3 cellular contexts compared by ENCODE assay signal in the genomic region with DNA sequence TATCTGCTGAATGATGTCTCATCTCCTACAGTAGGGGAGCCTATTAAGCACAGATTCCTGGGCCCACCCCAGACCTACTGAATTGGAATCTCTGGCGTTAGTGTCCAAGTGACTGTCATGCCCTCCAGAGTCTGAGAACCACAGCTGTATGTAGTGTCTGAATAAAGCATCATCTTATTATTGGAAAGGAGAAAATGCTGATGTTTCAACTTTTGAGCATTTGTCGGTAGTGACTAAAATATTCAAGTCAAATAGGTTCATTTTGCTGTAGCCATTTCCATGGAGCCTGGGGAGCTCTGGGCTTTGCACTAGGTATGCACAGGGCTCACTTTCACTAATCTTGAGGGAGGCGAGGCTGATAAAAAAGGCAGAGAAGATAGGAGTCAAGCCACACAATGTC.
TF ChIP-seq lines count a peak whose summit lies in the region.

No MANE protein-coding gene starts in this region.

TF ChIP-seq in IMR-90, 13 proteins besides CTCF, POLR2A, EP300 and RAD21:
- TF ChIP-seq NFE2L2 (IDR thresholded peaks at IDR 0.05; ENCODE audit: low read depth, low read length), result no peak
- no peak for TF ChIP-seq MAZ (IDR thresholded peaks at IDR 0.05; ENCODE audit: borderline replicate concordance, low read depth, low read length)
- peak; percentile 43; the same call in 1 of the 2 replicates for TF ChIP-seq MAFK (IDR thresholded peaks at IDR 0.05; ENCODE audit: low read depth, low read length)
- no peak for TF ChIP-seq RFX5 (IDR thresholded peaks at IDR 0.05; ENCODE audit: low read depth, low read length)
- TF ChIP-seq CHD1 (IDR thresholded peaks at IDR 0.05; ENCODE audit: low read depth, low read length), result no peak

TF ChIP-seq in K562, 482 proteins besides CTCF, POLR2A, EP300 and RAD21:
- no peak for TF ChIP-seq ZFP91 (CRISPR knock-in tag; IDR thresholded peaks at IDR 0.05)
- no peak for TF ChIP-seq MEF2A (IDR thresholded peaks at IDR 0.05; ENCODE audit: control insufficient read depth, low read depth, low read length)
- no peak for TF ChIP-seq PCBP2 (IDR thresholded peaks at IDR 0.05; ENCODE audit: low read depth, low read length, poor library complexity, severe bottlenecking)
- no peak for TF ChIP-seq RHOXF2B (CRISPR knock-in tag; conservative IDR thresholded peaks at IDR 0.05)
- TF ChIP-seq CREM (IDR thresholded peaks at IDR 0.05; ENCODE audit: low read depth), result no peak
- TF ChIP-seq PRMT5 (CRISPR knock-in tag; IDR thresholded peaks at IDR 0.05), result no peak
- no peak for TF ChIP-seq PTTG1 (tag; IDR thresholded peaks at IDR 0.05; ENCODE audit: low read depth)
- TF ChIP-seq C11orf30 (IDR thresholded peaks at IDR 0.05; ENCODE audit: low read depth), result peak; percentile 83
- TF ChIP-seq TBP (optimal IDR thresholded peaks at IDR 0.05; ENCODE audit: low read depth, low read length), result no peak
- no peak for TF ChIP-seq CHD4 (IDR thresholded peaks at IDR 0.05; ENCODE audit: insufficient read depth, insufficient replicate concordance, low read depth, low read length, poor library complexity, severe bottlenecking)
- TF ChIP-seq TEAD1 (CRISPR knock-in tag; IDR thresholded peaks at IDR 0.05), result no peak
- TF ChIP-seq SAP30 (IDR thresholded peaks at IDR 0.05; ENCODE audit: borderline replicate concordance, insufficient read depth, low read depth, low read length, poor library complexity, severe bottlenecking), result no peak
- TF ChIP-seq PTRF (tag; IDR thresholded peaks at IDR 0.05), result no peak
- TF ChIP-seq ZNF766 (CRISPR knock-in tag; conservative IDR thresholded peaks at IDR 0.05), result no peak
- TF ChIP-seq MAFK (IDR thresholded peaks at IDR 0.05; ENCODE audit: low read length), result peak; percentile 43; the same call in 1 of the 2 replicates
- no peak for TF ChIP-seq HIVEP1 (CRISPR knock-in tag; IDR thresholded peaks at IDR 0.05)
- no peak for TF ChIP-seq FOXJ3 (CRISPR knock-in tag; IDR thresholded peaks at IDR 0.05)
- TF ChIP-seq, protein P1, sequence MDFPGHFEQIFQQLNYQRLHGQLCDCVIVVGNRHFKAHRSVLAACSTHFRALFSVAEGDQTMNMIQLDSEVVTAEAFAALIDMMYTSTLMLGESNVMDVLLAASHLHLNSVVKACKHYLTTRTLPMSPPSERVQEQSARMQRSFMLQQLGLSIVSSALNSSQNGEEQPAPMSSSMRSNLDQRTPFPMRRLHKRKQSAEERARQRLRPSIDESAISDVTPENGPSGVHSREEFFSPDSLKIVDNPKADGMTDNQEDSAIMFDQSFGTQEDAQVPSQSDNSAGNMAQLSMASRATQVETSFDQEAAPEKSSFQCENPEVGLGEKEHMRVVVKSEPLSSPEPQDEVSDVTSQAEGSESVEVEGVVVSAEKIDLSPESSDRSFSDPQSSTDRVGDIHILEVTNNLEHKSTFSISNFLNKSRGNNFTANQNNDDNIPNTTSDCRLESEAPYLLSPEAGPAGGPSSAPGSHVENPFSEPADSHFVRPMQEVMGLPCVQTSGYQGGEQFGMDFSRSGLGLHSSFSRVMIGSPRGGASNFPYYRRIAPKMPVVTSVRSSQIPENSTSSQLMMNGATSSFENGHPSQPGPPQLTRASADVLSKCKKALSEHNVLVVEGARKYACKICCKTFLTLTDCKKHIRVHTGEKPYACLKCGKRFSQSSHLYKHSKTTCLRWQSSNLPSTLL (IDR thresholded peaks at IDR 0.05), result no peak
- peak; percentile 86 for TF ChIP-seq ZNF316 (IDR thresholded peaks at IDR 0.05)
- TF ChIP-seq ZNF263 (CRISPR knock-in tag; IDR thresholded peaks at IDR 0.05; ENCODE audit: borderline replicate concordance), result no peak
- no peak for TF ChIP-seq GABPA (tag; conservative IDR thresholded peaks at IDR 0.05; ENCODE audit: low read depth)
- TF ChIP-seq MAFG (tag; conservative IDR thresholded peaks at IDR 0.05), result peak; percentile 64
- TF ChIP-seq, protein P2, sequence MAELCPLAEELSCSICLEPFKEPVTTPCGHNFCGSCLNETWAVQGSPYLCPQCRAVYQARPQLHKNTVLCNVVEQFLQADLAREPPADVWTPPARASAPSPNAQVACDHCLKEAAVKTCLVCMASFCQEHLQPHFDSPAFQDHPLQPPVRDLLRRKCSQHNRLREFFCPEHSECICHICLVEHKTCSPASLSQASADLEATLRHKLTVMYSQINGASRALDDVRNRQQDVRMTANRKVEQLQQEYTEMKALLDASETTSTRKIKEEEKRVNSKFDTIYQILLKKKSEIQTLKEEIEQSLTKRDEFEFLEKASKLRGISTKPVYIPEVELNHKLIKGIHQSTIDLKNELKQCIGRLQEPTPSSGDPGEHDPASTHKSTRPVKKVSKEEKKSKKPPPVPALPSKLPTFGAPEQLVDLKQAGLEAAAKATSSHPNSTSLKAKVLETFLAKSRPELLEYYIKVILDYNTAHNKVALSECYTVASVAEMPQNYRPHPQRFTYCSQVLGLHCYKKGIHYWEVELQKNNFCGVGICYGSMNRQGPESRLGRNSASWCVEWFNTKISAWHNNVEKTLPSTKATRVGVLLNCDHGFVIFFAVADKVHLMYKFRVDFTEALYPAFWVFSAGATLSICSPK (IDR thresholded peaks at IDR 0.05; ENCODE audit: borderline replicate concordance), result no peak
- no peak for TF ChIP-seq LCOR (CRISPR knock-in tag; IDR thresholded peaks at IDR 0.05)
- no peak for TF ChIP-seq RBM15 (IDR thresholded peaks at IDR 0.05; ENCODE audit: insufficient read depth, low read length)

TF ChIP-seq in liver, 16 proteins besides CTCF, POLR2A, EP300 and RAD21:
- TF ChIP-seq HNF4G (IDR thresholded peaks at IDR 0.05), result no peak
- TF ChIP-seq SP1 (IDR thresholded peaks at IDR 0.05), result no peak
- TF ChIP-seq, protein P3, sequence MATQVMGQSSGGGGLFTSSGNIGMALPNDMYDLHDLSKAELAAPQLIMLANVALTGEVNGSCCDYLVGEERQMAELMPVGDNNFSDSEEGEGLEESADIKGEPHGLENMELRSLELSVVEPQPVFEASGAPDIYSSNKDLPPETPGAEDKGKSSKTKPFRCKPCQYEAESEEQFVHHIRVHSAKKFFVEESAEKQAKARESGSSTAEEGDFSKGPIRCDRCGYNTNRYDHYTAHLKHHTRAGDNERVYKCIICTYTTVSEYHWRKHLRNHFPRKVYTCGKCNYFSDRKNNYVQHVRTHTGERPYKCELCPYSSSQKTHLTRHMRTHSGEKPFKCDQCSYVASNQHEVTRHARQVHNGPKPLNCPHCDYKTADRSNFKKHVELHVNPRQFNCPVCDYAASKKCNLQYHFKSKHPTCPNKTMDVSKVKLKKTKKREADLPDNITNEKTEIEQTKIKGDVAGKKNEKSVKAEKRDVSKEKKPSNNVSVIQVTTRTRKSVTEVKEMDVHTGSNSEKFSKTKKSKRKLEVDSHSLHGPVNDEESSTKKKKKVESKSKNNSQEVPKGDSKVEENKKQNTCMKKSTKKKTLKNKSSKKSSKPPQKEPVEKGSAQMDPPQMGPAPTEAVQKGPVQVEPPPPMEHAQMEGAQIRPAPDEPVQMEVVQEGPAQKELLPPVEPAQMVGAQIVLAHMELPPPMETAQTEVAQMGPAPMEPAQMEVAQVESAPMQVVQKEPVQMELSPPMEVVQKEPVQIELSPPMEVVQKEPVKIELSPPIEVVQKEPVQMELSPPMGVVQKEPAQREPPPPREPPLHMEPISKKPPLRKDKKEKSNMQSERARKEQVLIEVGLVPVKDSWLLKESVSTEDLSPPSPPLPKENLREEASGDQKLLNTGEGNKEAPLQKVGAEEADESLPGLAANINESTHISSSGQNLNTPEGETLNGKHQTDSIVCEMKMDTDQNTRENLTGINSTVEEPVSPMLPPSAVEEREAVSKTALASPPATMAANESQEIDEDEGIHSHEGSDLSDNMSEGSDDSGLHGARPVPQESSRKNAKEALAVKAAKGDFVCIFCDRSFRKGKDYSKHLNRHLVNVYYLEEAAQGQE (IDR thresholded peaks at IDR 0.05), result no peak
- TF ChIP-seq GABPA (IDR thresholded peaks at IDR 0.05 in 1 of 2, conservative IDR thresholded peaks at IDR 0.05 in 1 of 2), result no peak
- no peak for TF ChIP-seq RXRA (IDR thresholded peaks at IDR 0.05)
- no peak for TF ChIP-seq FOXA1 (IDR thresholded peaks at IDR 0.05)
- TF ChIP-seq HNF4A (conservative IDR thresholded peaks at IDR 0.05), result no peak
- TF ChIP-seq, protein P4, sequence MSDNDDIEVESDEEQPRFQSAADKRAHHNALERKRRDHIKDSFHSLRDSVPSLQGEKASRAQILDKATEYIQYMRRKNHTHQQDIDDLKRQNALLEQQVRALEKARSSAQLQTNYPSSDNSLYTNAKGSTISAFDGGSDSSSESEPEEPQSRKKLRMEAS (IDR thresholded peaks at IDR 0.05), result no peak
- no peak for TF ChIP-seq FOXA2 (IDR thresholded peaks at IDR 0.05)
- TF ChIP-seq EGR1 (IDR thresholded peaks at IDR 0.05; ENCODE audit: low read depth in 2 of 2), result no peak
